ENCODE assay signal across 8 cellular contexts in genomic region chr12:54279227-54279631, GRCh38. TPM values are rescaled to one million over a fixed set of nuclear protein-coding genes. Genes with fewer than 3 reads are reported as not detected.
A peak's percentile ranks its signal among the peaks of the same experiment; 100 is the strongest.
DNase-seq lines count a peak whose midpoint lies in the region; ATAC-seq and TF ChIP-seq lines count a peak whose summit lies in the region.

No MANE protein-coding gene starts in this region.

- ATAC-seq in GM18517 (IDR thresholded peaks at IDR 0.05; ENCODE audit: unreplicated experiment): no peak

- no peaks in the 10 kb centered on the region for H3F3A ChIP-seq in Loucy (ENCODE audit: low read depth)

- H3K4me2 ChIP-seq in BLaER1: peak overlapping the region; percentile 94
- H3K4me2 ChIP-seq in Loucy (ENCODE audit: low read depth, low read length, poor library complexity, severe bottlenecking): peak overlapping the region; percentile 99

- TF ChIP-seq CTCF in Loucy (conservative IDR thresholded peaks at IDR 0.05; ENCODE audit: low read length) (no peak), endodermal cell (conservative IDR thresholded peaks at IDR 0.05) (no peak), neutrophil (IDR thresholded peaks at IDR 0.05) (no peak)

- peak overlapping the region; percentile 98 for H3K9ac ChIP-seq in BLaER1
- peak overlapping the region; percentile 93 for H3K9ac ChIP-seq in Loucy (ENCODE audit: low read depth, low read length, poor library complexity, severe bottlenecking)
- peak overlapping the region; percentile 99 for H3K9ac ChIP-seq in endodermal cell (ENCODE audit: extremely low read depth, low read length, poor library complexity, severe bottlenecking)

- H3K9me3 Mint-ChIP-seq in endodermal cell: no peaks in the 10 kb centered on the region

- H3K79me2 ChIP-seq in Loucy (ENCODE audit: insufficient read depth, low read length): peaks cover 91% of the 10 kb centered on the region

- H3K36me3 Mint-ChIP-seq in endodermal cell (ENCODE audit: low read depth): peaks cover 11% of the 10 kb centered on the region

- H3K4me1 Mint-ChIP-seq in endodermal cell: peaks cover 32% of the 10 kb centered on the region

- no peak overlapping the region for H2AFZ ChIP-seq in Loucy (ENCODE audit: low read length)

- H3K9me2 ChIP-seq in Loucy (replicated peaks; ENCODE audit: low read depth, low read length): no peaks in the 10 kb centered on the region

- H4K20me1 ChIP-seq in BLaER1 (peaks cover 67% of the 10 kb centered on the region), Loucy (ENCODE audit: insufficient read depth, low read length, poor library complexity, severe bottlenecking) (peaks cover 78% of the 10 kb centered on the region)

- H3K27me3 ChIP-seq in BLaER1: no peaks in the 10 kb centered on the region
- peaks cover 21% of the 10 kb centered on the region for H3K27me3 ChIP-seq in Loucy (ENCODE audit: insufficient read depth, low read length, poor library complexity, severe bottlenecking)
- no peaks in the 10 kb centered on the region for H3K27me3 ChIP-seq in endodermal cell (ENCODE audit: control insufficient read depth, insufficient read depth, low read length, poor library complexity, severe bottlenecking)
- no peaks in the 10 kb centered on the region for H3K27me3 ChIP-seq in neutrophil

- H3K27ac ChIP-seq in BLaER1 (peak overlapping the region; percentile 98), endodermal cell (ENCODE audit: low read depth, low read length) (peak overlapping the region; percentile 82), neutrophil (peak overlapping the region; percentile 86)

- no peak overlapping the region for H3K4me3 Mint-ChIP-seq in endodermal cell

- no peak for DNase-seq in endodermal cell
- no peak for DNase-seq in HT-29 (ENCODE audit: low spot score)
- no peak for DNase-seq in NCI-H526 treated with DMSO at 0.1 percent for 48 hours (lab: John Stamatoyannopoulos, UW)
- DNase-seq in activated CD4-positive, alpha-beta T cell treated with anti-CD3 and anti-CD28 coated beads for 4 hours: no peak

- H3K36me3 ChIP-seq in BLaER1: peaks cover 57% of the 10 kb centered on the region
- H3K36me3 ChIP-seq in Loucy (ENCODE audit: insufficient read depth, low read length): peaks cover 39% of the 10 kb centered on the region
- peaks cover 35% of the 10 kb centered on the region for H3K36me3 ChIP-seq in endodermal cell (ENCODE audit: control insufficient read depth, insufficient read depth, low read length)
- peaks cover 22% of the 10 kb centered on the region for H3K36me3 ChIP-seq in neutrophil

- H3K27ac Mint-ChIP-seq in endodermal cell: no peak overlapping the region

- 0% methylated on average over 10 to 19 of the region's 19 CpGs for WGBS in endodermal cell (ENCODE audit: insufficient coverage in 1 of 2, insufficient read length in 1 of 2), 2 experiments

- H3K4me3 ChIP-seq in BLaER1: peak overlapping the region; percentile 83
- peak overlapping the region; percentile 76 for H3K4me3 ChIP-seq in Loucy (ENCODE audit: low read length, poor library complexity, severe bottlenecking)
- H3K4me3 ChIP-seq in endodermal cell (ENCODE audit: low read length): peak overlapping the region; percentile 94
- peak overlapping the region; percentile 84 to 93 for H3K4me3 ChIP-seq in neutrophil (ENCODE audit: low read depth in 1 of 2, low read length in 1 of 2)

- H3K9me3 ChIP-seq in BLaER1 (no peaks in the 10 kb centered on the region), Loucy (ENCODE audit: insufficient read depth, low read depth, low read length) (no peaks in the 10 kb centered on the region), endodermal cell (ENCODE audit: control insufficient read depth, low read length) (no peaks in the 10 kb centered on the region), neutrophil (no peaks in the 10 kb centered on the region)

- no peaks in the 10 kb centered on the region for H3K27me3 Mint-ChIP-seq in endodermal cell (ENCODE audit: insufficient read depth)

- peaks cover 61% of the 10 kb centered on the region for H3K4me1 ChIP-seq in BLaER1
- H3K4me1 ChIP-seq in Loucy (ENCODE audit: insufficient read depth, low read length, poor library complexity, severe bottlenecking): peaks cover 48% of the 10 kb centered on the region
- peaks cover 5% of the 10 kb centered on the region for H3K4me1 ChIP-seq in endodermal cell (ENCODE audit: control insufficient read depth, insufficient read depth, low read length)
- H3K4me1 ChIP-seq in neutrophil (ENCODE audit: control insufficient read depth in 1 of 2, insufficient read depth in 1 of 2, low read depth in 1 of 2, low read length in 1 of 2): peaks cover 65 to 66% of the 10 kb centered on the region in 2 experiments

RNA-seq across cellular contexts. Expression of gene CBX5, which starts 0.7 kb away (rescaled TPM):
- 100 to 1,000 TPM; 230 to 341 TPM for total RNA-seq in endodermal cell
- 106 TPM for polyA plus RNA-seq in endodermal cell (2013, experiment 1 of 2)
- 117 TPM for polyA plus RNA-seq in endodermal cell (2013, experiment 2 of 2)
- 16.7 and 18.3 TPM in 2 replicates for total RNA-seq in HT-29 (2014; rRNA removed; shearing (Covaris generic))

RNA-seq across cellular contexts. Expression of gene HNRNPA1, which starts 1.3 kb away (rescaled TPM):
- 1,000 to 10,000 TPM; 2,414 to 2,488 TPM for total RNA-seq in endodermal cell
- polyA plus RNA-seq in endodermal cell (2013, experiment 1 of 2): 3,140 TPM
- polyA plus RNA-seq in endodermal cell (2013, experiment 2 of 2): 2,763 TPM
- total RNA-seq in HT-29 (2014; rRNA removed; shearing (Covaris generic)): 283 and 287 TPM in 2 replicates

RNA-seq across cellular contexts. Expression of gene NFE2, which starts 21.6 kb away (rescaled TPM):
- total RNA-seq in endodermal cell: 1 to 10 TPM; 2.7 TPM
- polyA plus RNA-seq in endodermal cell (2013, experiment 1 of 2): 1.8 TPM
- polyA plus RNA-seq in endodermal cell (2013, experiment 2 of 2): 1.6 TPM
- total RNA-seq in HT-29 (2014; rRNA removed; shearing (Covaris generic)): 0.20 TPM in 1 of 2 replicates, not detected in the other

RNA-seq across cellular contexts. Expression of gene COPZ1, which starts 45.7 kb away (rescaled TPM):
- total RNA-seq in endodermal cell: 100 to 1,000 TPM; 153 to 183 TPM
- polyA plus RNA-seq in endodermal cell (2013, experiment 1 of 2): 138 TPM
- polyA plus RNA-seq in endodermal cell (2013, experiment 2 of 2): 134 TPM
- total RNA-seq in HT-29 (2014; rRNA removed; shearing (Covaris generic)): 83.7 and 89.9 TPM in 2 replicates

Comparison
In these comparisons a context has a peak if more than half of its experiments do, and no peak if none do; other contexts are left out.
1. RNA of gene CBX5, which starts 0.7 kb away (total RNA-seq): 230 to 341 TPM in endodermal cell; 16.7 to 18.3 TPM in HT-29; every median in the first group is over 10 times any median in the second.
2. Peak in every context shown above with its lines, with median percentiles within 50 percentile points of each other: H3K27ac ChIP-seq, H3K4me3 ChIP-seq and H3K9ac ChIP-seq.